ENCODE assay signal across 24 cellular contexts in the genomic region with DNA sequence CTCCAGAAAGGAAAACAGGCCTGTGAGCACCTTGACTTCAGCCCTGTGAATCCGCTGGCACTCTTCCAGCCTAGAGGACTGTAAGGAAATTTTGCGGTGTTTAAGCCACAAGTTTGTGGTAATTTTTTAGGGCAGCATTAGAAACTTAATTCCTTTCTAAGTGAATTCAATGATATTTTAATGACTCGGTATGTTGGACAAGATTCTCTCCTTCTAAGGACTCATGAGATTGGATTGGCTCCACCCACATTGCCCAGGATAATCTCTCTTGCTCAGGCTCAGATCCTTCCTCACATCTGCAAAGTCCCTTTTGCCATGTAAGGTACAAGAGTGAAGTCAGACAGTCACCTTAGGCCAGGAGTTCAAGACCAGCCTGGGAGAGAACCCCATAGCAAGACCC. TPM values are rescaled to one million over a fixed set of nuclear protein-coding genes. Genes with fewer than 3 reads are reported as not detected.
"Had no signal": no experiment of that assay in that cellular context is flagged by ENCODE, and none has a peak within 500 bp of the region (broad histone marks: within the 10 kb centered on the region; RNA-seq: fewer than 3 reads in every experiment).

No MANE protein-coding gene starts in this region.

- H3K27ac Mint-ChIP-seq: activated naive CD4-positive, alpha-beta T cell treated with anti-CD3 and anti-CD28 coated beads, Interleukin-2, amount 50 U/mL, for 72 hours; activated T-helper 17 cell treated with anti-CD3 and anti-CD28 coated beads, Interleukin-2, amount 50 U/mL, for 72 hours; endodermal cell; naive thymus-derived CD4-positive, alpha-beta T cell; stimulated activated effector memory CD8-positive, alpha-beta T cell treated with anti-CD3 and anti-CD28 coated beads, Interleukin-12 subunit alpha, Interleukin-12 subunit beta, amount 100 ng/mL, for 72 hours; stimulated activated naive CD8-positive, alpha-beta T cell treated with anti-CD3 and anti-CD28 coated beads, Interleukin-15, amount 100 ng/mL, for 72 hours; T-helper 2 cell treated with Interferon-gamma antibody and Interleukin-4, amounts not matched to agents 5 μg/mL and 100 μg/mL, for 36 hours had no signal

- DNase-seq: activated T-cell treated with anti-CD3 and anti-CD28 coated beads, Interleukin-2, amount 50 U/mL, for 1 hour; adrenal gland; cortex of kidney; endodermal cell; esophagus squamous epithelium; hippocampal formation; kidney glomerular epithelial cell; left lung; naive thymus-derived CD4-positive, alpha-beta T cell; occipital lobe; right lobe of liver; stimulated activated CD4-positive, alpha-beta T cell treated with anti-CD3 and anti-CD28 coated beads, Interleukin-2, amount 100 ng/mL, for 24 hours; stimulated activated naive CD8-positive, alpha-beta T cell treated with anti-CD3 and anti-CD28 coated beads, Interleukin-15, amount 100 ng/mL, for 72 hours had no signal

- H3K9me3 Mint-ChIP-seq: activated naive CD4-positive, alpha-beta T cell treated with anti-CD3 and anti-CD28 coated beads, Interleukin-2, amount 50 U/mL, for 72 hours; activated T-helper 17 cell treated with anti-CD3 and anti-CD28 coated beads, Interleukin-2, amount 50 U/mL, for 72 hours; endodermal cell; naive thymus-derived CD4-positive, alpha-beta T cell; neural crest cell; stimulated activated effector memory CD8-positive, alpha-beta T cell treated with anti-CD3 and anti-CD28 coated beads, Interleukin-12 subunit alpha, Interleukin-12 subunit beta, amount 100 ng/mL, for 72 hours; stimulated activated naive CD8-positive, alpha-beta T cell treated with anti-CD3 and anti-CD28 coated beads, Interleukin-15, amount 100 ng/mL, for 72 hours; T-helper 2 cell treated with Interferon-gamma antibody and Interleukin-4, amounts not matched to agents 5 μg/mL and 100 μg/mL, for 36 hours had no signal

- H3K4me1 Mint-ChIP-seq: endodermal cell; naive thymus-derived CD4-positive, alpha-beta T cell; neural crest cell; stimulated activated naive CD8-positive, alpha-beta T cell treated with anti-CD3 and anti-CD28 coated beads, Interleukin-15, amount 100 ng/mL, for 72 hours had no signal

- H3K4me1 ChIP-seq: adrenal gland, esophagus squamous epithelium, left lung, right lobe of liver, tibial nerve had no signal

- H3K27me3 ChIP-seq: adrenal gland, esophagus squamous epithelium, left lung, right lobe of liver, tibial nerve had no signal

- H3K36me3 ChIP-seq: adrenal gland, esophagus squamous epithelium, left lung, right lobe of liver, tibial nerve had no signal

- H3K36me3 Mint-ChIP-seq: activated naive CD4-positive, alpha-beta T cell treated with anti-CD3 and anti-CD28 coated beads, Interleukin-2, amount 50 U/mL, for 72 hours; naive thymus-derived CD4-positive, alpha-beta T cell; stimulated activated effector memory CD8-positive, alpha-beta T cell treated with anti-CD3 and anti-CD28 coated beads, Interleukin-12 subunit alpha, Interleukin-12 subunit beta, amount 100 ng/mL, for 72 hours had no signal

- ATAC-seq: activated naive CD4-positive, alpha-beta T cell treated with anti-CD3 and anti-CD28 coated beads, Interleukin-2, amount 50 U/mL, for 72 hours; activated T-helper 17 cell treated with anti-CD3 and anti-CD28 coated beads, Interleukin-2, amount 50 U/mL, for 72 hours; left lung; naive thymus-derived CD4-positive, alpha-beta T cell; right lobe of liver; stimulated activated effector memory CD8-positive, alpha-beta T cell treated with anti-CD3 and anti-CD28 coated beads, Interleukin-12 subunit alpha, Interleukin-12 subunit beta, amount 100 ng/mL, for 72 hours; stimulated activated naive CD8-positive, alpha-beta T cell treated with anti-CD3 and anti-CD28 coated beads, Interleukin-15, amount 100 ng/mL, for 72 hours had no signal

- H3K4me3 Mint-ChIP-seq: activated T-helper 17 cell treated with anti-CD3 and anti-CD28 coated beads, Interleukin-2, amount 50 U/mL, for 72 hours; endodermal cell; naive thymus-derived CD4-positive, alpha-beta T cell; neural crest cell; stimulated activated effector memory CD8-positive, alpha-beta T cell treated with anti-CD3 and anti-CD28 coated beads, Interleukin-12 subunit alpha, Interleukin-12 subunit beta, amount 100 ng/mL, for 72 hours; stimulated activated naive CD8-positive, alpha-beta T cell treated with anti-CD3 and anti-CD28 coated beads, Interleukin-15, amount 100 ng/mL, for 72 hours; T-helper 2 cell treated with Interferon-gamma antibody and Interleukin-4, amounts not matched to agents 5 μg/mL and 100 μg/mL, for 36 hours had no signal

- H3K9me3 ChIP-seq: adrenal gland, esophagus squamous epithelium, left lung, right lobe of liver, tibial nerve had no signal

- H3K4me3 ChIP-seq: adrenal gland, esophagus squamous epithelium, left lung, lung, right lobe of liver, skin epidermis, tibial nerve had no signal

RNA-seq across cellular contexts. Expression of a gene that starts 4.4 kb away (rescaled TPM):
- total RNA-seq: activated naive CD4-positive, alpha-beta T cell treated with anti-CD3 and anti-CD28 coated beads, Interleukin-2, amount 50 U/mL, for 72 hours; activated T-helper 17 cell treated with anti-CD3 and anti-CD28 coated beads, Interleukin-2, amount 50 U/mL, for 72 hours; adrenal gland; cerebellum; endodermal cell; esophagus squamous epithelium; frontal cortex; left lung; lung; naive thymus-derived CD4-positive, alpha-beta T cell; neural crest cell; occipital lobe; right lobe of liver; tibial nerve; urinary bladder had no signal
